1 cellular context compared by ENCODE assay signal in the genomic region with DNA sequence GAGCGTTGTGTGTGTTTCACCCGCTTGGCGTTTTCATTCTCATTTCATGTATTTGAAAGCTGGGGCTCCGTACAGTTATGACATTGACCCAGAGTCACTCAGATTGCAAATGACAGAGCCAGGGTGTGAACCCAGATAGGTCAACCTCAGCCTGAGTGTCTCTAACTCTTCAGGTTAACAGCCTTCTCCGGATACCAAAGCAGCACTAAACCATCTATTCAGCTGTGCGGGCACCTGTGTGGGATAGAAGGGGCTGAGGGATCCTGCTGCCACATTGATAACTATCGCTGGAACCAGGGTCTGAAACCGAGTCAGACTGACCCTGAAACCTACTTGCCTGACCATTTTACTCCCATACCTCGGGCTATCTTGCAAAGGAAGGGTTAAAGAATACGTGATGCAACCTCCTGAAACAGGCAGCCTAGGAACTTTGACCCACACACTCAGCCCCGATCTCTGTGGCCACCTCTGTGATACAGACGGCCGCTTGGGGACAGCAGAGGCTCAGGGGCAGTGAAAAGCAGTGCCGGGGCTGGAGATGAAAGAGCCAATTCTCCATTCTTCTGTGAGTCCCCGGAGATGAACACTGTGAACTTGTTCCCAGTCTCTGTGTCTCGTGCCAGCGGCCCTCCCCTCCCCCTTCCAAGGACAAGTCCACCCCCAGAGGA.
TF ChIP-seq lines count a peak whose summit lies in the region.

No MANE protein-coding gene starts in this region.

TF ChIP-seq in K562, 482 proteins besides CTCF, POLR2A, EP300 and RAD21 (continued from another document and continues in another):
- TF ChIP-seq, protein P1, sequence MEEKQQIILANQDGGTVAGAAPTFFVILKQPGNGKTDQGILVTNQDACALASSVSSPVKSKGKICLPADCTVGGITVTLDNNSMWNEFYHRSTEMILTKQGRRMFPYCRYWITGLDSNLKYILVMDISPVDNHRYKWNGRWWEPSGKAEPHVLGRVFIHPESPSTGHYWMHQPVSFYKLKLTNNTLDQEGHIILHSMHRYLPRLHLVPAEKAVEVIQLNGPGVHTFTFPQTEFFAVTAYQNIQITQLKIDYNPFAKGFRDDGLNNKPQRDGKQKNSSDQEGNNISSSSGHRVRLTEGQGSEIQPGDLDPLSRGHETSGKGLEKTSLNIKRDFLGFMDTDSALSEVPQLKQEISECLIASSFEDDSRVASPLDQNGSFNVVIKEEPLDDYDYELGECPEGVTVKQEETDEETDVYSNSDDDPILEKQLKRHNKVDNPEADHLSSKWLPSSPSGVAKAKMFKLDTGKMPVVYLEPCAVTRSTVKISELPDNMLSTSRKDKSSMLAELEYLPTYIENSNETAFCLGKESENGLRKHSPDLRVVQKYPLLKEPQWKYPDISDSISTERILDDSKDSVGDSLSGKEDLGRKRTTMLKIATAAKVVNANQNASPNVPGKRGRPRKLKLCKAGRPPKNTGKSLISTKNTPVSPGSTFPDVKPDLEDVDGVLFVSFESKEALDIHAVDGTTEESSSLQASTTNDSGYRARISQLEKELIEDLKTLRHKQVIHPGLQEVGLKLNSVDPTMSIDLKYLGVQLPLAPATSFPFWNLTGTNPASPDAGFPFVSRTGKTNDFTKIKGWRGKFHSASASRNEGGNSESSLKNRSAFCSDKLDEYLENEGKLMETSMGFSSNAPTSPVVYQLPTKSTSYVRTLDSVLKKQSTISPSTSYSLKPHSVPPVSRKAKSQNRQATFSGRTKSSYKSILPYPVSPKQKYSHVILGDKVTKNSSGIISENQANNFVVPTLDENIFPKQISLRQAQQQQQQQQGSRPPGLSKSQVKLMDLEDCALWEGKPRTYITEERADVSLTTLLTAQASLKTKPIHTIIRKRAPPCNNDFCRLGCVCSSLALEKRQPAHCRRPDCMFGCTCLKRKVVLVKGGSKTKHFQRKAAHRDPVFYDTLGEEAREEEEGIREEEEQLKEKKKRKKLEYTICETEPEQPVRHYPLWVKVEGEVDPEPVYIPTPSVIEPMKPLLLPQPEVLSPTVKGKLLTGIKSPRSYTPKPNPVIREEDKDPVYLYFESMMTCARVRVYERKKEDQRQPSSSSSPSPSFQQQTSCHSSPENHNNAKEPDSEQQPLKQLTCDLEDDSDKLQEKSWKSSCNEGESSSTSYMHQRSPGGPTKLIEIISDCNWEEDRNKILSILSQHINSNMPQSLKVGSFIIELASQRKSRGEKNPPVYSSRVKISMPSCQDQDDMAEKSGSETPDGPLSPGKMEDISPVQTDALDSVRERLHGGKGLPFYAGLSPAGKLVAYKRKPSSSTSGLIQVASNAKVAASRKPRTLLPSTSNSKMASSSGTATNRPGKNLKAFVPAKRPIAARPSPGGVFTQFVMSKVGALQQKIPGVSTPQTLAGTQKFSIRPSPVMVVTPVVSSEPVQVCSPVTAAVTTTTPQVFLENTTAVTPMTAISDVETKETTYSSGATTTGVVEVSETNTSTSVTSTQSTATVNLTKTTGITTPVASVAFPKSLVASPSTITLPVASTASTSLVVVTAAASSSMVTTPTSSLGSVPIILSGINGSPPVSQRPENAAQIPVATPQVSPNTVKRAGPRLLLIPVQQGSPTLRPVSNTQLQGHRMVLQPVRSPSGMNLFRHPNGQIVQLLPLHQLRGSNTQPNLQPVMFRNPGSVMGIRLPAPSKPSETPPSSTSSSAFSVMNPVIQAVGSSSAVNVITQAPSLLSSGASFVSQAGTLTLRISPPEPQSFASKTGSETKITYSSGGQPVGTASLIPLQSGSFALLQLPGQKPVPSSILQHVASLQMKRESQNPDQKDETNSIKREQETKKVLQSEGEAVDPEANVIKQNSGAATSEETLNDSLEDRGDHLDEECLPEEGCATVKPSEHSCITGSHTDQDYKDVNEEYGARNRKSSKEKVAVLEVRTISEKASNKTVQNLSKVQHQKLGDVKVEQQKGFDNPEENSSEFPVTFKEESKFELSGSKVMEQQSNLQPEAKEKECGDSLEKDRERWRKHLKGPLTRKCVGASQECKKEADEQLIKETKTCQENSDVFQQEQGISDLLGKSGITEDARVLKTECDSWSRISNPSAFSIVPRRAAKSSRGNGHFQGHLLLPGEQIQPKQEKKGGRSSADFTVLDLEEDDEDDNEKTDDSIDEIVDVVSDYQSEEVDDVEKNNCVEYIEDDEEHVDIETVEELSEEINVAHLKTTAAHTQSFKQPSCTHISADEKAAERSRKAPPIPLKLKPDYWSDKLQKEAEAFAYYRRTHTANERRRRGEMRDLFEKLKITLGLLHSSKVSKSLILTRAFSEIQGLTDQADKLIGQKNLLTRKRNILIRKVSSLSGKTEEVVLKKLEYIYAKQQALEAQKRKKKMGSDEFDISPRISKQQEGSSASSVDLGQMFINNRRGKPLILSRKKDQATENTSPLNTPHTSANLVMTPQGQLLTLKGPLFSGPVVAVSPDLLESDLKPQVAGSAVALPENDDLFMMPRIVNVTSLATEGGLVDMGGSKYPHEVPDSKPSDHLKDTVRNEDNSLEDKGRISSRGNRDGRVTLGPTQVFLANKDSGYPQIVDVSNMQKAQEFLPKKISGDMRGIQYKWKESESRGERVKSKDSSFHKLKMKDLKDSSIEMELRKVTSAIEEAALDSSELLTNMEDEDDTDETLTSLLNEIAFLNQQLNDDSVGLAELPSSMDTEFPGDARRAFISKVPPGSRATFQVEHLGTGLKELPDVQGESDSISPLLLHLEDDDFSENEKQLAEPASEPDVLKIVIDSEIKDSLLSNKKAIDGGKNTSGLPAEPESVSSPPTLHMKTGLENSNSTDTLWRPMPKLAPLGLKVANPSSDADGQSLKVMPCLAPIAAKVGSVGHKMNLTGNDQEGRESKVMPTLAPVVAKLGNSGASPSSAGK (IDR thresholded peaks at IDR 0.05), result peak; percentile 42; the same call in 1 of the 2 replicates
- TF ChIP-seq ZNF644 (tag; IDR thresholded peaks at IDR 0.05; ENCODE audit: low read depth) (peak; percentile 94), E2F3 (CRISPR knock-in tag; IDR thresholded peaks at IDR 0.05) (peak; percentile 84), NR2C2 (CRISPR knock-in tag; IDR thresholded peaks at IDR 0.05) (peak; percentile 94), NR2C2 (tag; IDR thresholded peaks at IDR 0.05) (peak; percentile 98), ZNF134 (CRISPR knock-in tag; conservative IDR thresholded peaks at IDR 0.05) (peak; percentile 46; the same call in 1 of the 2 replicates), ZNF41 (CRISPR knock-in tag; conservative IDR thresholded peaks at IDR 0.05) (peak; percentile 78), SRSF1 (IDR thresholded peaks at IDR 0.05; ENCODE audit: low read depth, low read length) (no peak), PTTG1 (tag; IDR thresholded peaks at IDR 0.05; ENCODE audit: low read depth) (peak; percentile 72), SOX6 (IDR thresholded peaks at IDR 0.05) (peak; percentile 82), ZNF239 (CRISPR knock-in tag; IDR thresholded peaks at IDR 0.05) (peak; percentile 79), BMI1 (IDR thresholded peaks at IDR 0.05; ENCODE audit: low read length) (0 out of 2 replicates have a peak, but pooled peaks have one; percentile 57), MAFF (IDR thresholded peaks at IDR 0.05; ENCODE audit: low read length) (no peak), ZNF384 (IDR thresholded peaks at IDR 0.05; ENCODE audit: low read depth, low read length) (peak; percentile 72), CREM (IDR thresholded peaks at IDR 0.05; ENCODE audit: low read depth) (peak; percentile 59), TEAD4 (IDR thresholded peaks at IDR 0.05; ENCODE audit: low read length) (peak; percentile 50), TEAD4 (CRISPR knock-in tag; IDR thresholded peaks at IDR 0.05; ENCODE audit: borderline replicate concordance) (no peak), ZNF764 (CRISPR knock-in tag; IDR thresholded peaks at IDR 0.05; ENCODE audit: low read depth) (no peak), ZNF696 (CRISPR knock-in tag; conservative IDR thresholded peaks at IDR 0.05) (no peak), ZFPM2 (CRISPR knock-in tag; IDR thresholded peaks at IDR 0.05) (peak; percentile 51; the same call in 1 of the 2 replicates), ZNF431 (CRISPR knock-in tag; IDR thresholded peaks at IDR 0.05) (no peak), BRD4 (IDR thresholded peaks at IDR 0.05) (peak; percentile 50; the same call in 1 of the 2 replicates), FOXK2 (conservative IDR thresholded peaks at IDR 0.05 in 1 of 2, IDR thresholded peaks at IDR 0.05 in 1 of 2; ENCODE audit: low read depth in 2 of 2) (no peak), ZNF324 (CRISPR knock-in tag; IDR thresholded peaks at IDR 0.05) (0 out of 2 replicates have a peak, but pooled peaks have one; percentile 34)
- TF ChIP-seq, protein P2, sequence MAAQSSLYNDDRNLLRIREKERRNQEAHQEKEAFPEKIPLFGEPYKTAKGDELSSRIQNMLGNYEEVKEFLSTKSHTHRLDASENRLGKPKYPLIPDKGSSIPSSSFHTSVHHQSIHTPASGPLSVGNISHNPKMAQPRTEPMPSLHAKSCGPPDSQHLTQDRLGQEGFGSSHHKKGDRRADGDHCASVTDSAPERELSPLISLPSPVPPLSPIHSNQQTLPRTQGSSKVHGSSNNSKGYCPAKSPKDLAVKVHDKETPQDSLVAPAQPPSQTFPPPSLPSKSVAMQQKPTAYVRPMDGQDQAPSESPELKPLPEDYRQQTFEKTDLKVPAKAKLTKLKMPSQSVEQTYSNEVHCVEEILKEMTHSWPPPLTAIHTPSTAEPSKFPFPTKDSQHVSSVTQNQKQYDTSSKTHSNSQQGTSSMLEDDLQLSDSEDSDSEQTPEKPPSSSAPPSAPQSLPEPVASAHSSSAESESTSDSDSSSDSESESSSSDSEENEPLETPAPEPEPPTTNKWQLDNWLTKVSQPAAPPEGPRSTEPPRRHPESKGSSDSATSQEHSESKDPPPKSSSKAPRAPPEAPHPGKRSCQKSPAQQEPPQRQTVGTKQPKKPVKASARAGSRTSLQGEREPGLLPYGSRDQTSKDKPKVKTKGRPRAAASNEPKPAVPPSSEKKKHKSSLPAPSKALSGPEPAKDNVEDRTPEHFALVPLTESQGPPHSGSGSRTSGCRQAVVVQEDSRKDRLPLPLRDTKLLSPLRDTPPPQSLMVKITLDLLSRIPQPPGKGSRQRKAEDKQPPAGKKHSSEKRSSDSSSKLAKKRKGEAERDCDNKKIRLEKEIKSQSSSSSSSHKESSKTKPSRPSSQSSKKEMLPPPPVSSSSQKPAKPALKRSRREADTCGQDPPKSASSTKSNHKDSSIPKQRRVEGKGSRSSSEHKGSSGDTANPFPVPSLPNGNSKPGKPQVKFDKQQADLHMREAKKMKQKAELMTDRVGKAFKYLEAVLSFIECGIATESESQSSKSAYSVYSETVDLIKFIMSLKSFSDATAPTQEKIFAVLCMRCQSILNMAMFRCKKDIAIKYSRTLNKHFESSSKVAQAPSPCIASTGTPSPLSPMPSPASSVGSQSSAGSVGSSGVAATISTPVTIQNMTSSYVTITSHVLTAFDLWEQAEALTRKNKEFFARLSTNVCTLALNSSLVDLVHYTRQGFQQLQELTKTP (IDR thresholded peaks at IDR 0.05; ENCODE audit: low read depth in 1 of 2, partially characterized antibody in 2 of 2), result peak in 1 of 2 experiments; percentile 85
- TF ChIP-seq, protein P3, sequence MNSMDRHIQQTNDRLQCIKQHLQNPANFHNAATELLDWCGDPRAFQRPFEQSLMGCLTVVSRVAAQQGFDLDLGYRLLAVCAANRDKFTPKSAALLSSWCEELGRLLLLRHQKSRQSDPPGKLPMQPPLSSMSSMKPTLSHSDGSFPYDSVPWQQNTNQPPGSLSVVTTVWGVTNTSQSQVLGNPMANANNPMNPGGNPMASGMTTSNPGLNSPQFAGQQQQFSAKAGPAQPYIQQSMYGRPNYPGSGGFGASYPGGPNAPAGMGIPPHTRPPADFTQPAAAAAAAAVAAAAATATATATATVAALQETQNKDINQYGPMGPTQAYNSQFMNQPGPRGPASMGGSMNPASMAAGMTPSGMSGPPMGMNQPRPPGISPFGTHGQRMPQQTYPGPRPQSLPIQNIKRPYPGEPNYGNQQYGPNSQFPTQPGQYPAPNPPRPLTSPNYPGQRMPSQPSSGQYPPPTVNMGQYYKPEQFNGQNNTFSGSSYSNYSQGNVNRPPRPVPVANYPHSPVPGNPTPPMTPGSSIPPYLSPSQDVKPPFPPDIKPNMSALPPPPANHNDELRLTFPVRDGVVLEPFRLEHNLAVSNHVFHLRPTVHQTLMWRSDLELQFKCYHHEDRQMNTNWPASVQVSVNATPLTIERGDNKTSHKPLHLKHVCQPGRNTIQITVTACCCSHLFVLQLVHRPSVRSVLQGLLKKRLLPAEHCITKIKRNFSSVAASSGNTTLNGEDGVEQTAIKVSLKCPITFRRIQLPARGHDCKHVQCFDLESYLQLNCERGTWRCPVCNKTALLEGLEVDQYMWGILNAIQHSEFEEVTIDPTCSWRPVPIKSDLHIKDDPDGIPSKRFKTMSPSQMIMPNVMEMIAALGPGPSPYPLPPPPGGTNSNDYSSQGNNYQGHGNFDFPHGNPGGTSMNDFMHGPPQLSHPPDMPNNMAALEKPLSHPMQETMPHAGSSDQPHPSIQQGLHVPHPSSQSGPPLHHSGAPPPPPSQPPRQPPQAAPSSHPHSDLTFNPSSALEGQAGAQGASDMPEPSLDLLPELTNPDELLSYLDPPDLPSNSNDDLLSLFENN (IDR thresholded peaks at IDR 0.05; ENCODE audit: low read depth in 2 of 2, low read length in 2 of 2), result peak in 1 of 2 experiments; percentile 68; a peak in 1 of 4 replicates
- TF ChIP-seq, protein P4, sequence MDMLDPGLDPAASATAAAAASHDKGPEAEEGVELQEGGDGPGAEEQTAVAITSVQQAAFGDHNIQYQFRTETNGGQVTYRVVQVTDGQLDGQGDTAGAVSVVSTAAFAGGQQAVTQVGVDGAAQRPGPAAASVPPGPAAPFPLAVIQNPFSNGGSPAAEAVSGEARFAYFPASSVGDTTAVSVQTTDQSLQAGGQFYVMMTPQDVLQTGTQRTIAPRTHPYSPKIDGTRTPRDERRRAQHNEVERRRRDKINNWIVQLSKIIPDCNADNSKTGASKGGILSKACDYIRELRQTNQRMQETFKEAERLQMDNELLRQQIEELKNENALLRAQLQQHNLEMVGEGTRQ (CRISPR knock-in tag; IDR thresholded peaks at IDR 0.05), result no peak
- TF ChIP-seq, protein P5, sequence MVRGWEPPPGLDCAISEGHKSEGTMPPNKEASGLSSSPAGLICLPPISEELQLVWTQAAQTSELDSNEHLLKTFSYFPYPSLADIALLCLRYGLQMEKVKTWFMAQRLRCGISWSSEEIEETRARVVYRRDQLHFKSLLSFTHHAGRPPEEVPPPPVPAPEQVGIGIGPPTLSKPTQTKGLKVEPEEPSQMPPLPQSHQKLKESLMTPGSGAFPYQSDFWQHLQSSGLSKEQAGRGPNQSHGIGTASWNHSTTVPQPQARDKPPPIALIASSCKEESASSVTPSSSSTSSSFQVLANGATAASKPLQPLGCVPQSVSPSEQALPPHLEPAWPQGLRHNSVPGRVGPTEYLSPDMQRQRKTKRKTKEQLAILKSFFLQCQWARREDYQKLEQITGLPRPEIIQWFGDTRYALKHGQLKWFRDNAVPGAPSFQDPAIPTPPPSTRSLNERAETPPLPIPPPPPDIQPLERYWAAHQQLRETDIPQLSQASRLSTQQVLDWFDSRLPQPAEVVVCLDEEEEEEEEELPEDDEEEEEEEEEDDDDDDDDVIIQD (CRISPR knock-in tag; IDR thresholded peaks at IDR 0.05), result peak; percentile 93
- TF ChIP-seq, protein P6, sequence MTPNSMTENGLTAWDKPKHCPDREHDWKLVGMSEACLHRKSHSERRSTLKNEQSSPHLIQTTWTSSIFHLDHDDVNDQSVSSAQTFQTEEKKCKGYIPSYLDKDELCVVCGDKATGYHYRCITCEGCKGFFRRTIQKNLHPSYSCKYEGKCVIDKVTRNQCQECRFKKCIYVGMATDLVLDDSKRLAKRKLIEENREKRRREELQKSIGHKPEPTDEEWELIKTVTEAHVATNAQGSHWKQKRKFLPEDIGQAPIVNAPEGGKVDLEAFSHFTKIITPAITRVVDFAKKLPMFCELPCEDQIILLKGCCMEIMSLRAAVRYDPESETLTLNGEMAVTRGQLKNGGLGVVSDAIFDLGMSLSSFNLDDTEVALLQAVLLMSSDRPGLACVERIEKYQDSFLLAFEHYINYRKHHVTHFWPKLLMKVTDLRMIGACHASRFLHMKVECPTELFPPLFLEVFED (CRISPR knock-in tag; conservative IDR thresholded peaks at IDR 0.05), result peak; percentile 91
